28 cellular contexts compared by ENCODE assay signal in genomic region chr5:136981936-136982335, GRCh38.
"Had no signal": no experiment of that assay in that cellular context is flagged by ENCODE, and none has a peak within 500 bp of the region (broad histone marks: within the 10 kb centered on the region; RNA-seq: fewer than 3 reads in every experiment).

No MANE protein-coding gene starts in this region.

- H3K4me2 ChIP-seq: hepatocyte had no signal

- H3K27me3 ChIP-seq: colonic mucosa, dorsolateral prefrontal cortex, esophagus muscularis mucosa, esophagus squamous epithelium, foreskin keratinocyte, gastrocnemius medialis, gastroesophageal sphincter, heart left ventricle, heart right ventricle, hepatocyte had no signal

- H2AFZ ChIP-seq: hepatocyte had no signal

- H3K36me3 ChIP-seq: colonic mucosa, esophagus squamous epithelium, gastroesophageal sphincter, heart right ventricle had no signal

- H3K4me1 ChIP-seq: colonic mucosa, esophagus squamous epithelium, foreskin keratinocyte, gastrocnemius medialis, gastroesophageal sphincter had no signal

- H3K79me2 ChIP-seq: hepatocyte had no signal

- H3K9me3 ChIP-seq: colonic mucosa, esophagus muscularis mucosa, esophagus squamous epithelium, gastrocnemius medialis, gastroesophageal sphincter, heart left ventricle, heart right ventricle had no signal

- FAIRE-seq: endometrium, endothelial cell of umbilical vein, frontal cortex had no signal

- ATAC-seq: effector memory CD8-positive, alpha-beta T cell; esophagus mucosa; foreskin keratinocyte; gastrocnemius medialis; gastroesophageal sphincter; heart left ventricle; heart right ventricle had no signal

- DNase-seq: colonic mucosa; cortex of kidney; dermis blood vessel endothelial cell; dorsolateral prefrontal cortex; effector CD4-positive, alpha-beta T cell; effector CD8-positive, alpha-beta T cell; effector memory CD4-positive, alpha-beta T cell; effector memory CD8-positive, alpha-beta T cell; endodermal cell; erythroblast; esophagus squamous epithelium; foreskin fibroblast; foreskin keratinocyte; foreskin melanocyte; gastrocnemius medialis; glutamatergic neuron; head of caudate nucleus; heart left ventricle; heart right ventricle had no signal

- H3K27ac ChIP-seq: colonic mucosa, coronary artery, dorsolateral prefrontal cortex, epithelial cell of prostate, esophagus muscularis mucosa, esophagus squamous epithelium, foreskin keratinocyte, gastrocnemius medialis, gastroesophageal sphincter, heart left ventricle, heart right ventricle, hepatocyte had no signal

- H3K4me3 ChIP-seq: colonic mucosa, coronary artery, dorsolateral prefrontal cortex, esophagus muscularis mucosa, esophagus squamous epithelium, gastrocnemius medialis, gastroesophageal sphincter, heart left ventricle, heart right ventricle, hepatocyte had no signal
